ENCODE assay signal across 18 cellular contexts in genomic region chr9:135269912-135270630, GRCh38.
"Had no signal": no experiment of that assay in that cellular context is flagged by ENCODE, and none has a peak within 500 bp of the region (broad histone marks: within the 10 kb centered on the region; RNA-seq: fewer than 3 reads in every experiment).

No MANE protein-coding gene starts in this region.

- H3K27ac Mint-ChIP-seq: activated naive CD8-positive, alpha-beta T cell treated with anti-CD3 and anti-CD28 coated beads for 36 hours; stimulated activated naive B cell treated with anti-CD40 and anti-IgM and Interleukin-4, amounts not matched to agents 10 μg/mL and 1 μg/mL and 100 μg/mL, for 72 hours had no signal

- H3K4me1 Mint-ChIP-seq: activated naive CD8-positive, alpha-beta T cell treated with anti-CD3 and anti-CD28 coated beads for 36 hours; stimulated activated naive B cell treated with anti-CD40 and anti-IgM and Interleukin-4, amounts not matched to agents 10 μg/mL and 1 μg/mL and 100 μg/mL, for 72 hours had no signal

- H3K36me3 ChIP-seq: heart left ventricle, left ventricle myocardium inferior, neutrophil, spleen, uterus had no signal

- H3K27ac ChIP-seq: dorsolateral prefrontal cortex, heart left ventricle, left ventricle myocardium inferior, neutrophil, parathyroid adenoma, spleen, uterus, VCaP had no signal

- H3K9me3 ChIP-seq: heart left ventricle, left ventricle myocardium inferior, neutrophil, spleen, uterus had no signal

- FAIRE-seq: endometrium, frontal cortex had no signal

- H3K4me3 ChIP-seq: dorsolateral prefrontal cortex, heart left ventricle, left ventricle myocardium inferior, spleen, uterus had no signal

- H3K4me3 Mint-ChIP-seq: activated naive CD8-positive, alpha-beta T cell treated with anti-CD3 and anti-CD28 coated beads for 36 hours; stimulated activated naive B cell treated with anti-CD40 and anti-IgM and Interleukin-4, amounts not matched to agents 10 μg/mL and 1 μg/mL and 100 μg/mL, for 72 hours had no signal

- H3K27me3 ChIP-seq: uterus had no signal

- H3K9me3 Mint-ChIP-seq: activated naive CD8-positive, alpha-beta T cell treated with anti-CD3 and anti-CD28 coated beads for 36 hours had no signal

- H3K36me3 Mint-ChIP-seq: activated naive CD8-positive, alpha-beta T cell treated with anti-CD3 and anti-CD28 coated beads for 36 hours; stimulated activated naive B cell treated with anti-CD40 and anti-IgM and Interleukin-4, amounts not matched to agents 10 μg/mL and 1 μg/mL and 100 μg/mL, for 72 hours had no signal

- ATAC-seq: stimulated activated naive B cell treated with anti-CD40 and anti-IgM and Interleukin-4, amounts not matched to agents 10 μg/mL and 1 μg/mL and 100 μg/mL, for 72 hours had no signal

- H3K4me1 ChIP-seq: heart left ventricle, left ventricle myocardium inferior, parathyroid adenoma, uterus had no signal

- DNase-seq: activated CD4-positive, alpha-beta T cell treated with anti-CD3 and anti-CD28 coated beads, Interleukin-2, amount 50 U/mL, for 4 hours; activated gamma-delta T cell treated with Interleukin-2 at 50 U/mL for 16 hours; activated naive CD8-positive, alpha-beta T cell treated with anti-CD3 and anti-CD28 coated beads for 36 hours; amniotic stem cell; dorsolateral prefrontal cortex; heart left ventricle; left ventricle myocardium inferior; mammary epithelial cell; spleen; stimulated activated naive B cell treated with anti-CD40 and anti-IgM and Interleukin-4, amounts not matched to agents 10 μg/mL and 1 μg/mL and 100 μg/mL, for 72 hours; SW 1271; T-helper 2 cell; uterus had no signal
